Comparison of ENCODE assay signal across 19 cellular contexts in the genomic region with DNA sequence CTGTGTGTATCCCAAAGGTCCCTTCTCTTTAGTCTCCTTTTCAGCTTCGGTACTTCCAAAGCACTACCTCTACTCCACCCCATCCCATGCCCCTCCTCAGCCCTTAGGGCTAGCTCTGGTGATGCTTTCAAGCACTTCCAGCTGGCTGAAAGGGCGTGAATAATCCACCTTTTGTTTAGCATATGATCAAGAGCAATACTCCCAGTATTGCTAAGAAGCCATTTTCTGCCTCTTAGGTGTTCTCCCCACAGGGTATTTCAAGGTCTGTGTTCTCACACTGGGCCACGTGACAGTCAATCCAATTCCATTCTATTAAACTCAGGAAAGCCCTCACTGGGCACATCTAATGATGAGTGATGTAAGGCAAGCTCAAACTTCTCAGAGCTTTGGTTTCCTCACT.
"Had no signal": no experiment of that assay in that cellular context is flagged by ENCODE, and none has a peak within 500 bp of the region (broad histone marks: within the 10 kb centered on the region; RNA-seq: fewer than 3 reads in every experiment).

No MANE protein-coding gene starts in this region.

- H3K36me3 Mint-ChIP-seq: activated CD8-positive, alpha-beta memory T cell treated with anti-CD3 and anti-CD28 coated beads, Interleukin-2, amount 10 ng/mL, durations not matched to agents 7 days and 5 days; activated naive CD4-positive, alpha-beta T cell treated with anti-CD3 and anti-CD28 coated beads, Interleukin-2, amount 50 U/mL, for 24 hours; mesothelial cell of epicardium; natural killer cell treated with Interleukin-12 subunit alpha and Interleukin-12 subunit beta and Interleukin-15 and Interleukin-18, amount 100 ng/mL, for 72 hours; WTC11 had no signal

- H3K9me3 ChIP-seq: adrenal gland, sigmoid colon, tibial artery had no signal

- H3K27ac Mint-ChIP-seq: activated CD4-positive, alpha-beta memory T cell treated with anti-CD3 and anti-CD28 coated beads, Interleukin-2, amount 10 ng/mL, durations not matched to agents 7 days and 5 days; activated CD8-positive, alpha-beta memory T cell treated with anti-CD3 and anti-CD28 coated beads, Interleukin-2, amount 10 ng/mL, durations not matched to agents 7 days and 5 days; activated naive CD4-positive, alpha-beta T cell treated with anti-CD3 and anti-CD28 coated beads, Interleukin-2, amount 50 U/mL, for 24 hours; mesothelial cell of epicardium; natural killer cell treated with Interleukin-12 subunit alpha and Interleukin-12 subunit beta and Interleukin-15 and Interleukin-18, amount 100 ng/mL, for 72 hours; WTC11 had no signal

- H3K4me1 ChIP-seq: adrenal gland, sigmoid colon, tibial artery had no signal

- H3K27me3 ChIP-seq: adrenal gland, sigmoid colon had no signal

- H3K4me3 ChIP-seq: adrenal gland, lung, sigmoid colon, tibial artery had no signal

- DNase-seq: activated CD4-positive, alpha-beta memory T cell treated with anti-CD3 and anti-CD28 coated beads, Interleukin-2, amount 10 ng/mL, durations not matched to agents 7 days and 5 days; activated CD4-positive, alpha-beta T cell treated with anti-CD3 and anti-CD28 coated beads for 4 hours; activated CD8-positive, alpha-beta memory T cell treated with anti-CD3 and anti-CD28 coated beads, Interleukin-2, amount 10 ng/mL, durations not matched to agents 7 days and 5 days; activated T-cell treated with anti-CD3 and anti-CD28 coated beads, Interleukin-2, amount 50 U/mL, for 1 hour; adrenal gland; effector CD4-positive, alpha-beta T cell; foreskin melanocyte; glutamatergic neuron; hippocampal formation; nucleus accumbens; sigmoid colon; stimulated activated naive CD4-positive, alpha-beta T cell; substantia nigra; tibial artery had no signal

- H3K27ac ChIP-seq: adrenal gland, sigmoid colon, tibial artery had no signal

- ATAC-seq: activated CD8-positive, alpha-beta memory T cell treated with anti-CD3 and anti-CD28 coated beads, Interleukin-2, amount 10 ng/mL, durations not matched to agents 7 days and 5 days; WTC11 had no signal

- H3K9me3 Mint-ChIP-seq: activated CD4-positive, alpha-beta memory T cell treated with anti-CD3 and anti-CD28 coated beads, Interleukin-2, amount 10 ng/mL, durations not matched to agents 7 days and 5 days; activated naive CD4-positive, alpha-beta T cell treated with anti-CD3 and anti-CD28 coated beads, Interleukin-2, amount 50 U/mL, for 24 hours; mesothelial cell of epicardium; natural killer cell treated with Interleukin-12 subunit alpha and Interleukin-12 subunit beta and Interleukin-15 and Interleukin-18, amount 100 ng/mL, for 72 hours had no signal

- H3K4me1 Mint-ChIP-seq: activated CD4-positive, alpha-beta memory T cell treated with anti-CD3 and anti-CD28 coated beads, Interleukin-2, amount 10 ng/mL, durations not matched to agents 7 days and 5 days; activated CD8-positive, alpha-beta memory T cell treated with anti-CD3 and anti-CD28 coated beads, Interleukin-2, amount 10 ng/mL, durations not matched to agents 7 days and 5 days had no signal

- H3K27me3 Mint-ChIP-seq: activated CD4-positive, alpha-beta memory T cell treated with anti-CD3 and anti-CD28 coated beads, Interleukin-2, amount 10 ng/mL, durations not matched to agents 7 days and 5 days; activated CD8-positive, alpha-beta memory T cell treated with anti-CD3 and anti-CD28 coated beads, Interleukin-2, amount 10 ng/mL, durations not matched to agents 7 days and 5 days; activated naive CD4-positive, alpha-beta T cell treated with anti-CD3 and anti-CD28 coated beads, Interleukin-2, amount 50 U/mL, for 24 hours had no signal

- H3K4me3 Mint-ChIP-seq: activated CD4-positive, alpha-beta memory T cell treated with anti-CD3 and anti-CD28 coated beads, Interleukin-2, amount 10 ng/mL, durations not matched to agents 7 days and 5 days; activated CD8-positive, alpha-beta memory T cell treated with anti-CD3 and anti-CD28 coated beads, Interleukin-2, amount 10 ng/mL, durations not matched to agents 7 days and 5 days; activated naive CD4-positive, alpha-beta T cell treated with anti-CD3 and anti-CD28 coated beads, Interleukin-2, amount 50 U/mL, for 24 hours; mesothelial cell of epicardium; natural killer cell treated with Interleukin-12 subunit alpha and Interleukin-12 subunit beta and Interleukin-15 and Interleukin-18, amount 100 ng/mL, for 72 hours; WTC11 had no signal

- H3K36me3 ChIP-seq: adrenal gland, sigmoid colon, tibial artery had no signal
